In genomic region chr17:75105269-75106080, GRCh38 we compare ENCODE assay signal across 1 cellular context.
TF ChIP-seq lines count a peak whose summit lies in the region.

No MANE protein-coding gene starts in this region.

TF ChIP-seq in GM23338, 12 proteins besides CTCF, POLR2A, EP300 and RAD21 (continued from another document):
- TF ChIP-seq ETS1 (IDR thresholded peaks at IDR 0.05): no peak
- no peak for TF ChIP-seq JUNB (IDR thresholded peaks at IDR 0.05; ENCODE audit: unreplicated experiment)
- no peak for TF ChIP-seq STAT1 (IDR thresholded peaks at IDR 0.05; ENCODE audit: unreplicated experiment)
